Comparison of ENCODE assay signal across 24 cellular contexts in the genomic region with DNA sequence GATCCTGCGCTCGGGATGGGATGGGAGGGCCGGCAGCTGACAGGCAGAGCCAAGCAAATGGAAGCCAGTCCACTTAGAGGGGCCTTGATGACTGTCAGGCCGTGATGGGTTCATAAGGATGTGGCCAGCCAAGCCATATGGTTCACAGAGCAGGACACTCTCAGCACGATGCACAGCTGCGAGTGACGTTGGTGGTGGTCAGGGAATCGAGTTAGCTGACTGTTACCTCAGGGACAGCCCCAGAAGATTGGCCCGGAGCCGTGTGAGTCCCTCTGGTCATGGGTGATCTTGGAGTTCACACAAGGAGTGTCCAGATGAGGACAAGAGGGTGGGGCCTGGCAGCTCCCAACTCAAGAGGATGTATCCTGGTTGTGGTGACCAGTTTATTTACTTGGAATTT.
DNase-seq lines count a peak whose midpoint lies in the region; ATAC-seq and TF ChIP-seq lines count a peak whose summit lies in the region.
"Had no signal": no experiment of that assay in that cellular context is flagged by ENCODE, and none has a peak within 500 bp of the region (broad histone marks: within the 10 kb centered on the region; RNA-seq: fewer than 3 reads in every experiment).

No MANE protein-coding gene starts in this region.

- H3K27me3 ChIP-seq in heart right ventricle, result no peaks in the 10 kb centered on the region
- H3K27me3 ChIP-seq in gastroesophageal sphincter, result no peaks in the 10 kb centered on the region
- H3K27me3 ChIP-seq: Peyer's patch had no signal

- TF ChIP-seq CTCF in heart right ventricle (IDR thresholded peaks at IDR 0.05) (no peak), gastroesophageal sphincter (IDR thresholded peaks at IDR 0.05) (no peak)

- H3K36me3 ChIP-seq in heart right ventricle (peaks cover 0 to 25% (median 5%) of the 10 kb centered on the region in 9 donors), gastroesophageal sphincter (peaks cover 0 to 24% of the 10 kb centered on the region in 2 donors)
- H3K36me3 ChIP-seq: Peyer's patch had no signal

- no peak overlapping the region for H3K4me3 Mint-ChIP-seq in stimulated activated effector memory CD8-positive, alpha-beta T cell treated with anti-CD3 and anti-CD28 coated beads, Interleukin-12 subunit alpha, Interleukin-12 subunit beta, amount 100 ng/mL, for 72 hours
- H3K4me3 Mint-ChIP-seq: CD8-positive, alpha-beta T cell; GM23338 had no signal

- intact Hi-C loops in heart right ventricle (cut with DNase I) (loop anchor here in 7 of 10 donors (2.0 to 10.0 kb wide), 3 partner anchors 64 to 71 kb away; no protein-coding TSS in a partner anchor), Right ventricle myocardium superior (cut with DNase I) (loop anchor here (5.0 kb wide), 1 partner anchor 61 kb away; no protein-coding TSS in a partner anchor)

- WGBS in heart right ventricle, 2 donors, result 62 to 63% methylated on average over 10 of the region's 10 CpGs
- 89 to 90% methylated on average over 2 to 4 of the region's 10 CpGs for WGBS in gastroesophageal sphincter (ENCODE audit: low coverage in 1 of 2), 2 donors

- H3K4me1 ChIP-seq in heart right ventricle (peaks cover 0 to 29% (median 3%) of the 10 kb centered on the region in 9 donors), gastroesophageal sphincter (peaks cover 0 to 19% (median under 1%) of the 10 kb centered on the region in 3 donors)
- H3K4me1 ChIP-seq: A549, Peyer's patch had no signal

- H3K27ac Mint-ChIP-seq in stimulated activated effector memory CD8-positive, alpha-beta T cell treated with anti-CD3 and anti-CD28 coated beads, Interleukin-12 subunit alpha, Interleukin-12 subunit beta, amount 100 ng/mL, for 72 hours, result no peak overlapping the region
- H3K27ac Mint-ChIP-seq: CD8-positive, alpha-beta T cell; GM23338 had no signal

- DNase-seq in heart right ventricle, result no peak
- no peak for DNase-seq in Right ventricle myocardium superior
- DNase-seq in RPMI7951 (ENCODE audit: low read depth), result peak; percentile 75
- DNase-seq in stimulated activated effector memory CD8-positive, alpha-beta T cell treated with anti-CD3 and anti-CD28 coated beads, Interleukin-12 subunit alpha, Interleukin-12 subunit beta, amount 100 ng/mL, for 72 hours (ENCODE audit: low spot score in 2 of 2), result peak in 1 of 2 donors; percentile 32
- no peak for DNase-seq in 8988T
- no peak for DNase-seq in ACHN
- DNase-seq: C1 segment of cervical spinal cord; CD8-positive, alpha-beta T cell; DND-41; HCEC 1CT; Karpas-422; NCI-H1105 treated with DMSO at 0.1 percent for 48 hours; NCI-H1694; NCI-H2081; NCI-H2171; NCI-H524 treated with DMSO at 0.1 percent for 48 hours; NCI-H82; Peyer's patch; SHP77; SK-N-SH had no signal

- H3K9me3 ChIP-seq in heart right ventricle (no peaks in the 10 kb centered on the region), gastroesophageal sphincter (no peaks in the 10 kb centered on the region)
- H3K9me3 ChIP-seq: A549, Peyer's patch, SK-N-SH had no signal

- TF ChIP-seq EP300 in gastroesophageal sphincter (IDR thresholded peaks at IDR 0.05), result no peak

- H3K4me1 Mint-ChIP-seq in stimulated activated effector memory CD8-positive, alpha-beta T cell treated with anti-CD3 and anti-CD28 coated beads, Interleukin-12 subunit alpha, Interleukin-12 subunit beta, amount 100 ng/mL, for 72 hours, result no peaks in the 10 kb centered on the region
- H3K4me1 Mint-ChIP-seq: GM23338 had no signal

- H3K4me3 ChIP-seq in heart right ventricle (no peak overlapping the region), gastroesophageal sphincter (no peak overlapping the region)
- H3K4me3 ChIP-seq: A549, GM23338, Peyer's patch had no signal

- TF ChIP-seq POLR2A in gastroesophageal sphincter (IDR thresholded peaks at IDR 0.05), result no peak

- no peaks in the 10 kb centered on the region for H3K9me3 Mint-ChIP-seq in stimulated activated effector memory CD8-positive, alpha-beta T cell treated with anti-CD3 and anti-CD28 coated beads, Interleukin-12 subunit alpha, Interleukin-12 subunit beta, amount 100 ng/mL, for 72 hours
- H3K9me3 Mint-ChIP-seq: CD8-positive, alpha-beta T cell had no signal

- H3K27ac ChIP-seq in heart right ventricle (no peak overlapping the region), gastroesophageal sphincter (peak overlapping the region in 3 of 4 donors; percentile 24 to 45 (median 26))
- H3K27ac ChIP-seq: A549, Peyer's patch had no signal

- in situ Hi-C loops in ACHN (cut with HindIII; ENCODE audit: low pct_ligation_motif_present, low pct_unique_long_range_greater_than_20kb, low sequenced_read_pairs), result no loop called here

- no peaks in the 10 kb centered on the region for H3K36me3 Mint-ChIP-seq in stimulated activated effector memory CD8-positive, alpha-beta T cell treated with anti-CD3 and anti-CD28 coated beads, Interleukin-12 subunit alpha, Interleukin-12 subunit beta, amount 100 ng/mL, for 72 hours
- H3K36me3 Mint-ChIP-seq: CD8-positive, alpha-beta T cell had no signal

- ATAC-seq in heart right ventricle (peak in 5 of 8 donors; percentile 23 to 53 (median 37)), Right ventricle myocardium superior (ENCODE audit: poor library complexity) (no peak), gastroesophageal sphincter (no peak), GM21825 (IDR thresholded peaks at IDR 0.05; ENCODE audit: unreplicated experiment) (no peak)
- ATAC-seq in stimulated activated effector memory CD8-positive, alpha-beta T cell treated with anti-CD3 and anti-CD28 coated beads, Interleukin-12 subunit alpha, Interleukin-12 subunit beta, amount 100 ng/mL, for 72 hours, result peak; percentile 19
- ATAC-seq: A549; CD8-positive, alpha-beta T cell; GM23338 had no signal

Comparison
In these comparisons a context has a peak if more than half of its experiments do, and no peak if none do; other contexts are left out.
1. ATAC-seq: peak in heart right ventricle (5 of 8) and stimulated activated effector memory CD8-positive, alpha-beta T cell treated with anti-CD3 and anti-CD28 coated beads, Interleukin-12 subunit alpha, Interleukin-12 subunit beta, amount 100 ng/mL, for 72 hours (single experiment); none in Right ventricle myocardium superior (single experiment), gastroesophageal sphincter (single experiment) and GM21825 (single experiment).
2. H3K27ac ChIP-seq: peak in gastroesophageal sphincter (3 of 4); none in heart right ventricle (0 of 10).